ENCODE assay signal across 20 cellular contexts in the genomic region with DNA sequence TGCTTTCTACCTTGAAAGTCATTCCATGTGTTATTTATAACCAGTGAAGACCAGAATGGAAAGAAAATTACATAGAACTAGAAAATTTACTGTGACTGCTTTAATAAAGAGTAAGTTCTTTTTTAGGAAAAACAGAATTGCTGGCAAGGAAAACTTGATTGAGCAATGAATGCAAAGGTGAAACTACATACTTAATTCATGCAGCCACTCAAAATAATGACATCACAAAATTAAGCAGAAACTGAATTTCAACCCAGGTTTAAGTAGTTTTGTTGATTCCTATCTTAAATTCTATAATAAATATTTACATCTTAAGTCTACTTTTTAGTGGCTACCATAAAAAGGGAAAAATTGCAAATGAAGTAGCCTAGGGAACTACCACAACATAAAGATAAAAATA.
"Had no signal": no experiment of that assay in that cellular context is flagged by ENCODE, and none has a peak within 500 bp of the region (broad histone marks: within the 10 kb centered on the region; RNA-seq: fewer than 3 reads in every experiment).

No MANE protein-coding gene starts in this region.

- DNase-seq: dermis blood vessel endothelial cell; dorsolateral prefrontal cortex; effector CD4-positive, alpha-beta T cell; effector memory CD4-positive, alpha-beta T cell; foreskin keratinocyte; heart left ventricle; hypothalamus; immature natural killer cell; left cardiac atrium; left lung; left ventricle myocardium superior; lower lobe of right lung; mesendoderm; mucosa of descending colon; naive B cell; naive thymus-derived CD8-positive, alpha-beta T cell had no signal

- H3K4me1 ChIP-seq: foreskin keratinocyte, gastroesophageal sphincter, left lung, lower lobe of right lung had no signal

- H3K36me3 ChIP-seq: esophagus muscularis mucosa, gastroesophageal sphincter, heart left ventricle, left lung, lower lobe of right lung had no signal

- H3K27ac ChIP-seq: coronary artery, dorsolateral prefrontal cortex, esophagus muscularis mucosa, foreskin keratinocyte, gastroesophageal sphincter, heart left ventricle, hepatocyte, left lung, lower lobe of right lung had no signal

- H3K4me3 ChIP-seq: coronary artery, dorsolateral prefrontal cortex, esophagus muscularis mucosa, gastroesophageal sphincter, heart left ventricle, hepatocyte, left lung, lower lobe of right lung, mucosa of descending colon had no signal

- H3K9me3 ChIP-seq: esophagus muscularis mucosa, gastroesophageal sphincter, heart left ventricle, left lung, lower lobe of right lung, mucosa of descending colon had no signal

- ATAC-seq: foreskin keratinocyte; gastroesophageal sphincter; heart left ventricle; left cardiac atrium; left lung; left ventricle myocardium superior; lower lobe of right lung; mucosa of descending colon; naive thymus-derived CD8-positive, alpha-beta T cell had no signal
